In genomic region chr2:234377761-234378341, GRCh38 we compare ENCODE assay signal across 11 cellular contexts.
DNase-seq lines count a peak whose midpoint lies in the region; ATAC-seq, FAIRE-seq and TF ChIP-seq lines count a peak whose summit lies in the region.
"Had no signal": no experiment of that assay in that cellular context is flagged by ENCODE, and none has a peak within 500 bp of the region (broad histone marks: within the 10 kb centered on the region; RNA-seq: fewer than 3 reads in every experiment).

No MANE protein-coding gene starts in this region.

- H3K79me2 ChIP-seq in smooth muscle cell (ENCODE audit: low read depth), result no peaks in the 10 kb centered on the region

- no peaks in the 10 kb centered on the region for H3K36me3 ChIP-seq in smooth muscle cell (ENCODE audit: low read depth)
- H3K36me3 ChIP-seq: esophagus muscularis mucosa had no signal

- no peaks in the 10 kb centered on the region for H3K27me3 ChIP-seq in smooth muscle cell (ENCODE audit: low read depth)

- no peaks in the 10 kb centered on the region for H3F3A ChIP-seq in smooth muscle cell (ENCODE audit: low read depth)

- H3K4me1 ChIP-seq in smooth muscle cell (ENCODE audit: low read depth), result peaks cover 12% of the 10 kb centered on the region
- H3K4me1 ChIP-seq: esophagus muscularis mucosa had no signal

- H3K4me2 ChIP-seq in smooth muscle cell, result peak overlapping the region; percentile 77

- peak overlapping the region; percentile 71 for H3K27ac ChIP-seq in smooth muscle cell (ENCODE audit: low read depth)

- WGBS in smooth muscle cell (ENCODE audit: low lambda C conversion rate), result 49% methylated on average over 11 of the region's 11 CpGs

- peak overlapping the region; percentile 59 for H2AFZ ChIP-seq in smooth muscle cell (ENCODE audit: low read depth)

- H3K9ac ChIP-seq in smooth muscle cell (ENCODE audit: low read depth), result peak overlapping the region; percentile 43

- peak; percentile 86 for DNase-seq in GM04503 (ENCODE audit: low read depth)
- peak; percentile 92 for DNase-seq in RPMI7951 (ENCODE audit: low read depth)
- DNase-seq in fibroblast of the aortic adventitia (ENCODE audit: low read depth), result peak; percentile 93
- no peak for DNase-seq in smooth muscle cell (lab: John Stamatoyannopoulos, UW; ENCODE audit: unreplicated experiment)
- DNase-seq in D721Med (ENCODE audit: insufficient read length, low spot score), result no peak
- DNase-seq in germinal center (ENCODE audit: low spot score), result no peak
- DNase-seq: anterior cingulate cortex, NCI-H345 had no signal

- TF ChIP-seq CTCF in fibroblast of the aortic adventitia (IDR thresholded peaks at IDR 0.05; ENCODE audit: insufficient read depth, low read length), result no peak
- no peak for TF ChIP-seq CTCF in smooth muscle cell (IDR thresholded peaks at IDR 0.05; ENCODE audit: borderline replicate concordance, insufficient read depth, poor library complexity, severe bottlenecking)
- TF ChIP-seq CTCF in D721Med (IDR thresholded peaks at IDR 0.05; ENCODE audit: insufficient read depth, missing control alignments), result no peak

- no peaks in the 10 kb centered on the region for H4K20me1 ChIP-seq in smooth muscle cell (ENCODE audit: low read depth)

- H3K9me3 ChIP-seq in smooth muscle cell (replicated peaks; ENCODE audit: low read depth), result no peaks in the 10 kb centered on the region
- H3K9me3 ChIP-seq: esophagus muscularis mucosa had no signal

- ATAC-seq in GM18873 (IDR thresholded peaks at IDR 0.05; ENCODE audit: low FRiP score, unreplicated experiment), result no peak

- no peak for FAIRE-seq in D721Med (lab: Jason Lieb, UNC)

- H3K4me3 ChIP-seq in fibroblast of the aortic adventitia (ENCODE audit: low read depth, low read length) (peak overlapping the region; percentile 15), smooth muscle cell (no peak overlapping the region)
- H3K4me3 ChIP-seq: esophagus muscularis mucosa, lung had no signal

Comparison
In these comparisons a context has a peak if more than half of its experiments do, and no peak if none do; other contexts are left out.
1. DNase-seq: peak in GM04503 (single experiment), RPMI7951 (single experiment) and fibroblast of the aortic adventitia (single experiment); none in smooth muscle cell (single experiment), D721Med (single experiment) and germinal center (single experiment).